15 cellular contexts compared by ENCODE assay signal in the genomic region with DNA sequence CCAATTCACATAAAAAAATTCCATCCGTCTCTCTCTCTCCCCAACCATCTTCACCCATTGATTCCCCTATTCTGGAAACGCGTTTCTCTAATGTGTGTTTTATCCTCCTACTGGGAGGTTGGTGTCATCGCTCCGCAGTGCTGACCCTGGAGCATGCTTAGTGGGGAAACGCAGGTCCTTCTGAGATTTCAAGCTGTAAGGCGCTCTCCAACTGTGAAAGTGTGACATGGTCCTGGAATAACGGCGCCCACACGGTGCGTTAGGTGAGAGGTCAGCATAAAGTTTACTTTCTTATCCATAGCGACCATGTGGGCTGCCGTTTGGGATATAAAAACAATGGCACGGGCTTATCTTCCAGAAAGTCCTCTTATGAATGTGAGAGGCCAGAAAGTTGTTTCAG.
"Had no signal": no experiment of that assay in that cellular context is flagged by ENCODE, and none has a peak within 500 bp of the region (broad histone marks: within the 10 kb centered on the region; RNA-seq: fewer than 3 reads in every experiment).

No MANE protein-coding gene starts in this region.

- H3K4me3 Mint-ChIP-seq: activated B cell treated with CpG ODN at 0.5 μM for 24 hours; activated naive CD8-positive, alpha-beta T cell treated with anti-CD3 and anti-CD28 coated beads for 36 hours; natural killer cell treated with Interleukin-12 subunit alpha and Interleukin-12 subunit beta and Interleukin-15 and Interleukin-18, amount 100 ng/mL, for 72 hours; T-helper 17 cell had no signal

- H3K27ac Mint-ChIP-seq: activated B cell treated with CpG ODN at 0.5 μM for 24 hours; activated naive CD8-positive, alpha-beta T cell treated with anti-CD3 and anti-CD28 coated beads for 36 hours; natural killer cell treated with Interleukin-12 subunit alpha and Interleukin-12 subunit beta and Interleukin-15 and Interleukin-18, amount 100 ng/mL, for 72 hours; progenitor cell of endocrine pancreas; T-helper 17 cell had no signal

- H3K4me1 ChIP-seq: heart right ventricle, SJCRH30 had no signal

- DNase-seq: activated B cell treated with CpG ODN at 0.5 μM for 24 hours; activated CD4-positive, alpha-beta T cell treated with anti-CD3 and anti-CD28 coated beads, Interleukin-2, amount 50 U/mL, for 1 hour; activated CD8-positive, alpha-beta memory T cell treated with anti-CD3 and anti-CD28 coated beads for 24 hours; activated naive CD8-positive, alpha-beta T cell treated with anti-CD3 and anti-CD28 coated beads for 36 hours; esophagus squamous epithelium; heart right ventricle; nucleus accumbens; right cardiac atrium; SJCRH30; stimulated activated naive CD8-positive, alpha-beta T cell treated with anti-CD3 and anti-CD28 coated beads, Interleukin-15, Interleukin-2, amounts not matched to agents 100 U/mL and 50 U/mL, for 24 hours; T-helper 17 cell had no signal

- H3K4me2 ChIP-seq: smooth muscle cell had no signal

- ATAC-seq: heart right ventricle; natural killer cell treated with Interleukin-12 subunit alpha and Interleukin-12 subunit beta and Interleukin-15 and Interleukin-18, amount 100 ng/mL, for 72 hours; stimulated activated naive CD8-positive, alpha-beta T cell treated with anti-CD3 and anti-CD28 coated beads, Interleukin-15, Interleukin-2, amounts not matched to agents 100 U/mL and 50 U/mL, for 24 hours; T-helper 17 cell had no signal

- H3K27me3 Mint-ChIP-seq: activated B cell treated with CpG ODN at 0.5 μM for 24 hours; activated naive CD8-positive, alpha-beta T cell treated with anti-CD3 and anti-CD28 coated beads for 36 hours; progenitor cell of endocrine pancreas; T-helper 17 cell had no signal

- H3K9me3 ChIP-seq: esophagus squamous epithelium, heart right ventricle, SJCRH30 had no signal

- H3K36me3 ChIP-seq: cardiac muscle cell, SJCRH30 had no signal

- H3K4me3 ChIP-seq: cardiac muscle cell, SJCRH30, smooth muscle cell had no signal

- H3K27ac ChIP-seq: cardiac muscle cell, esophagus squamous epithelium, heart right ventricle, SJCRH30 had no signal

- H3K27me3 ChIP-seq: cardiac muscle cell, esophagus squamous epithelium, heart right ventricle, SJCRH30 had no signal

- H3K9me3 Mint-ChIP-seq: activated B cell treated with CpG ODN at 0.5 μM for 24 hours; activated naive CD8-positive, alpha-beta T cell treated with anti-CD3 and anti-CD28 coated beads for 36 hours; natural killer cell treated with Interleukin-12 subunit alpha and Interleukin-12 subunit beta and Interleukin-15 and Interleukin-18, amount 100 ng/mL, for 72 hours had no signal
